Comparison of ENCODE assay signal across 2 cellular contexts in genomic region chr7:150615221-150615755, GRCh38. TPM values are rescaled to one million over a fixed set of nuclear protein-coding genes. Genes with fewer than 3 reads are reported as not detected.
"Had no signal": no experiment of that assay in that cellular context is flagged by ENCODE, and none has a peak within 500 bp of the region (broad histone marks: within the 10 kb centered on the region; RNA-seq: fewer than 3 reads in every experiment).

No MANE protein-coding gene starts in this region.

RNA-seq across cellular contexts. Expression of gene GIMAP6, which starts 16.9 kb away (rescaled TPM):
- total RNA-seq: endodermal cell had no signal

RNA-seq across cellular contexts. Expression of gene GIMAP4, which starts 48.1 kb away (rescaled TPM):
- polyA plus RNA-seq: SK-N-SH had no signal
